ENCODE assay signal across 8 cellular contexts in genomic region chrX:41137589-41137988, GRCh38. TPM values are rescaled to one million over a fixed set of nuclear protein-coding genes. Genes with fewer than 3 reads are reported as not detected.
DNase-seq lines count a peak whose midpoint lies in the region; ATAC-seq and TF ChIP-seq lines count a peak whose summit lies in the region.

No MANE protein-coding gene starts in this region.

- TF ChIP-seq RAD21 in SK-N-SH (IDR thresholded peaks at IDR 0.05; ENCODE audit: low read length): peak; percentile 22; the same call in 1 of the 2 replicates

- H3K9me3 ChIP-seq in SK-N-SH: no peaks in the 10 kb centered on the region
- H3K9me3 ChIP-seq in MG63: no peaks in the 10 kb centered on the region

- peaks cover 40% of the 10 kb centered on the region for H3K79me2 ChIP-seq in SK-N-SH (ENCODE audit: insufficient read depth)

- no peak overlapping the region for H3K9ac ChIP-seq in SK-N-SH

- ATAC-seq in stimulated activated naive B cell treated with anti-CD40 and anti-IgM and Interleukin-4, amounts not matched to agents 10 μg/mL and 1 μg/mL and 100 μg/mL, for 72 hours (replicated peaks): no peak

- no peaks in the 10 kb centered on the region for H3K4me1 ChIP-seq in SK-N-SH (ENCODE audit: control insufficient read depth in 1 of 2, insufficient read depth in 2 of 2, low read depth in 1 of 2, low read length in 1 of 2)

- no peak overlapping the region for H3K4me3 Mint-ChIP-seq in stimulated activated naive B cell treated with anti-CD40 and anti-IgM and Interleukin-4, amounts not matched to agents 10 μg/mL and 1 μg/mL and 100 μg/mL, for 72 hours

- POLR2A ChIA-PET in SK-N-SH (lab: Yijun Ruan, JAX): no interaction called here

- CTCF ChIA-PET in SK-N-SH (lab: Yijun Ruan, JAX): interaction anchor here (0.6 to 4.3 kb wide), 11 partner anchors 9 to 486 kb away, joined by 3 to 17 read pairs (median 4); no protein-coding TSS in a partner anchor

- H3K4me1 Mint-ChIP-seq in stimulated activated naive B cell treated with anti-CD40 and anti-IgM and Interleukin-4, amounts not matched to agents 10 μg/mL and 1 μg/mL and 100 μg/mL, for 72 hours: no peaks in the 10 kb centered on the region

- H3K36me3 Mint-ChIP-seq in stimulated activated naive B cell treated with anti-CD40 and anti-IgM and Interleukin-4, amounts not matched to agents 10 μg/mL and 1 μg/mL and 100 μg/mL, for 72 hours: peaks cover 6 to 42% of the 10 kb centered on the region in 2 donors

- H3K27me3 Mint-ChIP-seq in stimulated activated naive B cell treated with anti-CD40 and anti-IgM and Interleukin-4, amounts not matched to agents 10 μg/mL and 1 μg/mL and 100 μg/mL, for 72 hours: no peaks in the 10 kb centered on the region

- peaks cover 3% of the 10 kb centered on the region for H3F3A ChIP-seq in SK-N-SH (replicated peaks; ENCODE audit: insufficient read depth)

- H2AFZ ChIP-seq in SK-N-SH (ENCODE audit: low read depth): no peak overlapping the region

- no peaks in the 10 kb centered on the region for H3K9me3 Mint-ChIP-seq in stimulated activated naive B cell treated with anti-CD40 and anti-IgM and Interleukin-4, amounts not matched to agents 10 μg/mL and 1 μg/mL and 100 μg/mL, for 72 hours

- no peak overlapping the region for H3K4me2 ChIP-seq in SK-N-SH

- H3K27ac ChIP-seq in SK-N-SH (ENCODE audit: low read depth in 2 of 2, low read length in 1 of 2): no peak overlapping the region

- TF ChIP-seq CTCF in AG10803 (conservative IDR thresholded peaks at IDR 0.05; ENCODE audit: low read length) (peak; percentile 46), GM12873 (IDR thresholded peaks at IDR 0.05; ENCODE audit: insufficient read depth, low read depth, low read length, missing control alignments) (peak; percentile 42), SK-N-SH (IDR thresholded peaks at IDR 0.05) (peak; percentile 70)

- H3K4me3 ChIP-seq in AG10803 (ENCODE audit: low read length) (no peak overlapping the region), SK-N-SH (ENCODE audit: low read depth in 2 of 2, low read length in 1 of 2) (no peak overlapping the region), MG63 (no peak overlapping the region)

- H4K20me1 ChIP-seq in SK-N-SH (ENCODE audit: insufficient read depth): peaks cover 19% of the 10 kb centered on the region

- H3K9me2 ChIP-seq in SK-N-SH: no peaks in the 10 kb centered on the region

- H3K27me3 ChIP-seq in SK-N-SH (ENCODE audit: insufficient read depth): no peaks in the 10 kb centered on the region
- H3K27me3 ChIP-seq in MG63: no peaks in the 10 kb centered on the region

- DNase-seq in AG10803 (ENCODE audit: low read depth): no peak
- no peak for DNase-seq in SK-N-SH
- DNase-seq in iris pigment epithelial cell (ENCODE audit: low read depth): peak; percentile 17
- no peak for DNase-seq in RPMI8226
- no peak for DNase-seq in MG63
- no peak for DNase-seq in stimulated activated naive B cell treated with anti-CD40 and anti-IgM and Interleukin-4, amounts not matched to agents 10 μg/mL and 1 μg/mL and 100 μg/mL, for 72 hours
- DNase-seq in hippocampal formation (lab: John Stamatoyannopoulos, UW): no peak

- no peak for TF ChIP-seq EP300 in SK-N-SH (IDR thresholded peaks at IDR 0.05; ENCODE audit: borderline replicate concordance in 1 of 2, low read depth in 1 of 2, low read length in 1 of 2)

- H3K27ac Mint-ChIP-seq in stimulated activated naive B cell treated with anti-CD40 and anti-IgM and Interleukin-4, amounts not matched to agents 10 μg/mL and 1 μg/mL and 100 μg/mL, for 72 hours: no peak overlapping the region

- peaks cover 64 to 69% of the 10 kb centered on the region in 2 experiments for H3K36me3 ChIP-seq in SK-N-SH (replicated peaks in 1 of 2; ENCODE audit: control insufficient read depth in 1 of 2, insufficient read depth in 2 of 2, low read length in 1 of 2)
- peaks cover 23% of the 10 kb centered on the region for H3K36me3 ChIP-seq in MG63

TF ChIP-seq in SK-N-SH, 30 proteins besides CTCF, POLR2A, EP300 and RAD21:
- no peak for TF ChIP-seq TAF1 (IDR thresholded peaks at IDR 0.05; ENCODE audit: borderline replicate concordance, low read depth, low read length)
- TF ChIP-seq MAX (IDR thresholded peaks at IDR 0.05; ENCODE audit: low read depth): no peak
- no peak for TF ChIP-seq MXI1 (IDR thresholded peaks at IDR 0.05; ENCODE audit: low read depth, low read length)
- no peak for TF ChIP-seq TCF12 (IDR thresholded peaks at IDR 0.05)

RNA-seq across cellular contexts. Expression of gene USP9X, which starts 52.3 kb away (rescaled TPM):
- 13.2 and 15.7 TPM in 2 replicates for polyA plus RNA-seq in SK-N-SH (2012; rRNA removed)
- 15.5 and 15.9 TPM in 2 replicates for polyA plus RNA-seq in SK-N-SH (2012; cell fraction: cytosol; rRNA removed)
- 18.7 and 34.4 TPM in 2 replicates for polyA plus RNA-seq in SK-N-SH (2012; cell fraction: nucleus; rRNA removed)
- 13.3 and 14.3 TPM in 2 replicates for total RNA-seq in MG63 (2014; rRNA removed; shearing (Covaris generic); ENCODE audit: low replicate concordance)
